Comparison of ENCODE assay signal across 7 cellular contexts in genomic region chr9:14096182-14096922, GRCh38.
A peak's percentile ranks its signal among the peaks of the same experiment; 100 is the strongest.
DNase-seq lines count a peak whose midpoint lies in the region; ATAC-seq, FAIRE-seq and TF ChIP-seq lines count a peak whose summit lies in the region.

No MANE protein-coding gene starts in this region.

- ATAC-seq in GM19035 (IDR thresholded peaks at IDR 0.05; ENCODE audit: unreplicated experiment) (no peak), GM21576 (IDR thresholded peaks at IDR 0.05; ENCODE audit: unreplicated experiment) (no peak)

- H3K4me3 ChIP-seq in kidney (ENCODE audit: low read length in 2 of 2) (peak overlapping the region; percentile 44 to 46), transverse colon (no peak overlapping the region)

- DNase-seq in NCI-H128 (lab: John Stamatoyannopoulos, UW; ENCODE audit: unreplicated experiment) (peak; percentile 40), astrocyte of the hippocampus (ENCODE audit: low read depth, low spot score) (peak; percentile 94), kidney (no peak), transverse colon (no peak), NCI-H526 treated with DMSO at 0.1 percent for 48 hours (lab: John Stamatoyannopoulos, UW) (no peak)

- H3K4me1 ChIP-seq in kidney (ENCODE audit: control insufficient read depth in 1 of 2, insufficient read depth in 1 of 2, low read depth in 1 of 2, low read length in 2 of 2) (peaks cover 5 to 6% of the 10 kb centered on the region in 2 donors), transverse colon (peaks cover 0 to 26% (median 2%) of the 10 kb centered on the region in 4 donors)

- WGBS in transverse colon (ENCODE audit: low coverage in 1 of 2), 2 donors, result 39 to 45% methylated on average over 11 to 15 of the region's 15 CpGs

- H3K9me3 ChIP-seq in kidney (ENCODE audit: control insufficient read depth in 1 of 2, low read length in 2 of 2), result no peaks in the 10 kb centered on the region
- no peaks in the 10 kb centered on the region for H3K9me3 ChIP-seq in transverse colon

- in situ Hi-C loops in transverse colon (cut with MboI; ENCODE audit: low pct_ligation_motif_present in 1 of 4, low pct_unique_long_range_greater_than_20kb in 1 of 4, low sequenced_read_pairs in 3 of 4), result loop anchor here in 1 of 4 donors (25.0 kb wide), 1 partner anchor 659 kb away; no protein-coding TSS in a partner anchor

- no peak for TF ChIP-seq CTCF in kidney (IDR thresholded peaks at IDR 0.05; ENCODE audit: borderline replicate concordance, extremely low read depth, insufficient read depth)
- no peak for TF ChIP-seq CTCF in transverse colon (IDR thresholded peaks at IDR 0.05)

- H3K27ac ChIP-seq in kidney (ENCODE audit: low read depth in 2 of 2, low read length in 2 of 2), result peak overlapping the region; percentile 26 to 66
- H3K27ac ChIP-seq in transverse colon, result peak overlapping the region; percentile 51 to 64 (median 57)

- no peak for TF ChIP-seq EP300 in transverse colon (IDR thresholded peaks at IDR 0.05; ENCODE audit: low read depth)

- FAIRE-seq in kidney (lab: Jason Lieb, UNC), result no peak

- peak overlapping the region in 1 of 2 donors; percentile 14 for H3K9ac ChIP-seq in kidney (ENCODE audit: low read length in 2 of 2)

- intact Hi-C loops in kidney (cut with DNase I), result no loop called here
- intact Hi-C loops in transverse colon (cut with DNase I; ENCODE audit: low total_unique reads), result loop anchor here (10.0 kb wide), 2 partner anchors 98 to 218 kb away; partner anchors contain the start of gene NFIB

- H3K27me3 ChIP-seq in transverse colon, result no peaks in the 10 kb centered on the region

- no peak for TF ChIP-seq POLR2A in transverse colon (IDR thresholded peaks at IDR 0.05)

- no peaks in the 10 kb centered on the region for H3K36me3 ChIP-seq in kidney (ENCODE audit: control insufficient read depth in 1 of 2, insufficient read depth in 2 of 2, low read length in 2 of 2)
- H3K36me3 ChIP-seq in transverse colon, result no peaks in the 10 kb centered on the region

Comparison
In these comparisons a context has a peak if more than half of its experiments do, and no peak if none do; other contexts are left out.
1. DNase-seq: peak in NCI-H128 (single experiment) and astrocyte of the hippocampus (single experiment); none in kidney (single experiment), transverse colon (single experiment) and NCI-H526 treated with DMSO at 0.1 percent for 48 hours (single experiment).
2. H3K4me3 ChIP-seq: peak in kidney (2 of 2); none in transverse colon (0 of 4).